In genomic region chr10:88347022-88347421, GRCh38 we compare ENCODE assay signal across 31 cellular contexts.
DNase-seq lines count a peak whose midpoint lies in the region; ATAC-seq and TF ChIP-seq lines count a peak whose summit lies in the region.
"Had no signal": no experiment of that assay in that cellular context is flagged by ENCODE, and none has a peak within 500 bp of the region (broad histone marks: within the 10 kb centered on the region; RNA-seq: fewer than 3 reads in every experiment).

No MANE protein-coding gene starts in this region.

- H3K4me1 Mint-ChIP-seq in GM23338 (peaks cover 42% of the 10 kb centered on the region), neural progenitor cell (peaks cover 22% of the 10 kb centered on the region)
- H3K4me1 Mint-ChIP-seq: activated CD8-positive, alpha-beta memory T cell treated with anti-CD3 and anti-CD28 coated beads, Interleukin-2, amount 10 ng/mL, durations not matched to agents 7 days and 5 days had no signal

- H3K4me3 Mint-ChIP-seq in GM23338 (no peak overlapping the region), neural progenitor cell (no peak overlapping the region)
- H3K4me3 Mint-ChIP-seq: activated B cell treated with CpG ODN at 0.5 μM for 24 hours; activated CD8-positive, alpha-beta memory T cell treated with anti-CD3 and anti-CD28 coated beads, Interleukin-2, amount 10 ng/mL, durations not matched to agents 7 days and 5 days; naive thymus-derived CD8-positive, alpha-beta T cell had no signal

- H4K20me1 ChIP-seq in GM23338 (replicated peaks; ENCODE audit: insufficient read depth): no peaks in the 10 kb centered on the region
- no peaks in the 10 kb centered on the region for H4K20me1 ChIP-seq in neural progenitor cell (ENCODE audit: low read depth)
- H4K20me1 ChIP-seq: BLaER1 treated with 17β-estradiol and CSF1 and Interleukin-3, amounts not matched to agents 10 nM and 100 nM had no signal

- H3K4me3 ChIP-seq in GM23338 (no peak overlapping the region; the same call in 1 of the 2 replicates), left ventricle myocardium inferior (no peak overlapping the region), neural progenitor cell (no peak overlapping the region)
- H3K4me3 ChIP-seq: BLaER1 treated with 17β-estradiol and CSF1 and Interleukin-3, amounts not matched to agents 10 nM and 100 nM; colonic mucosa; heart left ventricle; skin epidermis; tibial nerve had no signal

- intact Hi-C loops in left ventricle myocardium inferior (cut with micrococcal nuclease): no loop called here

- peak; percentile 53 for ATAC-seq in GM23338
- no peak for ATAC-seq in HG03460 (IDR thresholded peaks at IDR 0.05; ENCODE audit: unreplicated experiment)
- ATAC-seq in HG03135 (IDR thresholded peaks at IDR 0.05; ENCODE audit: unreplicated experiment): no peak
- ATAC-seq: activated CD8-positive, alpha-beta memory T cell treated with anti-CD3 and anti-CD28 coated beads, Interleukin-2, amount 10 ng/mL, durations not matched to agents 7 days and 5 days; foreskin keratinocyte; naive thymus-derived CD8-positive, alpha-beta T cell had no signal

- no peak overlapping the region for H3K27ac ChIP-seq in GM23338 (ENCODE audit: low read depth)
- peak overlapping the region; percentile 77 for H3K27ac ChIP-seq in VCaP
- H3K27ac ChIP-seq in left ventricle myocardium inferior (replicated peaks): peak overlapping the region; percentile 45
- no peak overlapping the region for H3K27ac ChIP-seq in neural progenitor cell
- H3K27ac ChIP-seq: BLaER1 treated with 17β-estradiol and CSF1 and Interleukin-3, amounts not matched to agents 10 nM and 100 nM; brain microvascular endothelial cell; colonic mucosa; foreskin keratinocyte; heart left ventricle; skin epidermis; tibial nerve had no signal

- peaks cover 8% of the 10 kb centered on the region; the same call in 2 of the 3 replicates for H3K9me3 Mint-ChIP-seq in GM23338
- H3K9me3 Mint-ChIP-seq in neural progenitor cell: peaks cover 9% of the 10 kb centered on the region
- H3K9me3 Mint-ChIP-seq: activated B cell treated with CpG ODN at 0.5 μM for 24 hours had no signal

- H3K4me1 ChIP-seq in GM23338 (ENCODE audit: insufficient read depth): peaks cover 39% of the 10 kb centered on the region
- peaks cover 18% of the 10 kb centered on the region for H3K4me1 ChIP-seq in left ventricle myocardium inferior
- peaks cover 20% of the 10 kb centered on the region for H3K4me1 ChIP-seq in neural progenitor cell
- H3K4me1 ChIP-seq: foreskin keratinocyte had no signal

- 0 out of 2 replicates have a peak, but pooled peaks cover 4% of the 10 kb centered on the region for H3K9me2 ChIP-seq in GM23338 (ENCODE audit: insufficient read depth)

- H3K9ac ChIP-seq in neural progenitor cell: no peak overlapping the region
- H3K9ac ChIP-seq: BLaER1 treated with 17β-estradiol and CSF1 and Interleukin-3, amounts not matched to agents 10 nM and 100 nM had no signal

- peak overlapping the region; percentile 82; the same call in 1 of the 2 replicates for H3K27ac Mint-ChIP-seq in GM23338
- H3K27ac Mint-ChIP-seq in neural progenitor cell: no peak overlapping the region
- H3K27ac Mint-ChIP-seq: activated B cell treated with CpG ODN at 0.5 μM for 24 hours; activated CD8-positive, alpha-beta memory T cell treated with anti-CD3 and anti-CD28 coated beads, Interleukin-2, amount 10 ng/mL, durations not matched to agents 7 days and 5 days had no signal

- H3K9me3 ChIP-seq in left ventricle myocardium inferior (replicated peaks) (peaks cover 9% of the 10 kb centered on the region), neural progenitor cell (ENCODE audit: low read depth) (no peaks in the 10 kb centered on the region)
- H3K9me3 ChIP-seq: colonic mucosa, tibial nerve had no signal

- H3K36me3 ChIP-seq in GM23338 (ENCODE audit: insufficient read depth) (no peaks in the 10 kb centered on the region), left ventricle myocardium inferior (no peaks in the 10 kb centered on the region), neural progenitor cell (no peaks in the 10 kb centered on the region)
- H3K36me3 ChIP-seq: BLaER1 treated with 17β-estradiol and CSF1 and Interleukin-3, amounts not matched to agents 10 nM and 100 nM; brain microvascular endothelial cell; colonic mucosa; heart left ventricle; tibial nerve had no signal

- no peaks in the 10 kb centered on the region for H3F3A ChIP-seq in GM23338 (replicated peaks; ENCODE audit: low read depth)
- H3F3A ChIP-seq in neural progenitor cell (ENCODE audit: low read depth): peaks cover 5% of the 10 kb centered on the region

- H3K4me2 ChIP-seq in GM23338 (peak overlapping the region; percentile 53), neural progenitor cell (peak overlapping the region; percentile 29)

- no peak overlapping the region for H2AFZ ChIP-seq in GM23338
- H2AFZ ChIP-seq in neural progenitor cell (replicated peaks): no peak overlapping the region

- peaks cover 2% of the 10 kb centered on the region for H3K27me3 Mint-ChIP-seq in GM23338 (ENCODE audit: insufficient read depth, low read depth, poor library complexity)
- peaks cover 2% of the 10 kb centered on the region for H3K27me3 Mint-ChIP-seq in neural progenitor cell (ENCODE audit: insufficient read depth, low read depth)
- H3K27me3 Mint-ChIP-seq: activated B cell treated with CpG ODN at 0.5 μM for 24 hours; activated CD8-positive, alpha-beta memory T cell treated with anti-CD3 and anti-CD28 coated beads, Interleukin-2, amount 10 ng/mL, durations not matched to agents 7 days and 5 days; naive thymus-derived CD8-positive, alpha-beta T cell had no signal

- H3K27me3 ChIP-seq in GM23338 (ENCODE audit: insufficient read depth): no peaks in the 10 kb centered on the region
- H3K27me3 ChIP-seq in left ventricle myocardium inferior (ENCODE audit: low read depth): no peaks in the 10 kb centered on the region
- H3K27me3 ChIP-seq in neural progenitor cell: no peaks in the 10 kb centered on the region
- H3K27me3 ChIP-seq: BLaER1 treated with 17β-estradiol and CSF1 and Interleukin-3, amounts not matched to agents 10 nM and 100 nM; brain microvascular endothelial cell; colonic mucosa; foreskin keratinocyte; heart left ventricle; tibial nerve had no signal

- no peak for TF ChIP-seq CTCF in GM23338 (conservative IDR thresholded peaks at IDR 0.05; ENCODE audit: low read depth in 2 of 2)
- TF ChIP-seq CTCF in VCaP (conservative IDR thresholded peaks at IDR 0.05): no peak
- TF ChIP-seq CTCF in left ventricle myocardium inferior (IDR thresholded peaks at IDR 0.05; ENCODE audit: borderline replicate concordance): no peak
- no peak for TF ChIP-seq CTCF in neural progenitor cell (IDR thresholded peaks at IDR 0.05)

- DNase-seq in GM23338 (ENCODE audit: low spot score) (no peak), left ventricle myocardium inferior (no peak), neural progenitor cell (ENCODE audit: low spot score) (no peak), SW 1271 (lab: John Stamatoyannopoulos, UW) (no peak), NCI-H2227 (lab: John Stamatoyannopoulos, UW; ENCODE audit: unreplicated experiment) (no peak)
- DNase-seq: activated B cell treated with CpG ODN at 0.5 μM for 24 hours; activated CD8-positive, alpha-beta memory T cell treated with anti-CD3 and anti-CD28 coated beads, Interleukin-2, amount 10 ng/mL, durations not matched to agents 7 days and 5 days; activated naive CD4-positive, alpha-beta T cell treated with Interleukin-2 at 50 U/mL for 16 hours; activated T-cell treated with anti-CD3 and anti-CD28 coated beads, Interleukin-2, amount 50 U/mL, for 48 hours; colonic mucosa; effector CD8-positive, alpha-beta T cell; erythroblast; foreskin keratinocyte; GDM1; heart left ventricle; Kasumi-1; left colon; midbrain; naive thymus-derived CD8-positive, alpha-beta T cell; NCI-H1436; NCI-H2107; SHP77; stimulated activated CD4-positive, alpha-beta T cell treated with anti-CD3 and anti-CD28 coated beads, Interleukin-2, amount 100 ng/mL, for 24 hours; T1000 had no signal

- H3K36me3 Mint-ChIP-seq in GM23338 (ENCODE audit: low read depth) (peaks cover 9% of the 10 kb centered on the region; the same call in 1 of the 3 replicates), neural progenitor cell (no peaks in the 10 kb centered on the region)

- H3K79me2 ChIP-seq in GM23338 (replicated peaks; ENCODE audit: insufficient read depth) (no peaks in the 10 kb centered on the region), neural progenitor cell (ENCODE audit: low read depth) (no peaks in the 10 kb centered on the region)

TF ChIP-seq in GM23338, 12 proteins besides CTCF, POLR2A, EP300 and RAD21 (continues in another document):
- TF ChIP-seq REST (IDR thresholded peaks at IDR 0.05; ENCODE audit: unreplicated experiment) (no peak), STAT1 (IDR thresholded peaks at IDR 0.05; ENCODE audit: unreplicated experiment) (no peak), ZNF331 (CRISPR knock-in tag; IDR thresholded peaks at IDR 0.05; ENCODE audit: low read depth) (no peak)

Comparison
In these comparisons a context has a peak if more than half of its experiments do, and no peak if none do; other contexts are left out.
1. H3K27ac ChIP-seq: peak in VCaP (single experiment) and left ventricle myocardium inferior (single experiment); none in GM23338 (single experiment) and neural progenitor cell (single experiment).